ENCODE assay signal across 14 cellular contexts in the genomic region with DNA sequence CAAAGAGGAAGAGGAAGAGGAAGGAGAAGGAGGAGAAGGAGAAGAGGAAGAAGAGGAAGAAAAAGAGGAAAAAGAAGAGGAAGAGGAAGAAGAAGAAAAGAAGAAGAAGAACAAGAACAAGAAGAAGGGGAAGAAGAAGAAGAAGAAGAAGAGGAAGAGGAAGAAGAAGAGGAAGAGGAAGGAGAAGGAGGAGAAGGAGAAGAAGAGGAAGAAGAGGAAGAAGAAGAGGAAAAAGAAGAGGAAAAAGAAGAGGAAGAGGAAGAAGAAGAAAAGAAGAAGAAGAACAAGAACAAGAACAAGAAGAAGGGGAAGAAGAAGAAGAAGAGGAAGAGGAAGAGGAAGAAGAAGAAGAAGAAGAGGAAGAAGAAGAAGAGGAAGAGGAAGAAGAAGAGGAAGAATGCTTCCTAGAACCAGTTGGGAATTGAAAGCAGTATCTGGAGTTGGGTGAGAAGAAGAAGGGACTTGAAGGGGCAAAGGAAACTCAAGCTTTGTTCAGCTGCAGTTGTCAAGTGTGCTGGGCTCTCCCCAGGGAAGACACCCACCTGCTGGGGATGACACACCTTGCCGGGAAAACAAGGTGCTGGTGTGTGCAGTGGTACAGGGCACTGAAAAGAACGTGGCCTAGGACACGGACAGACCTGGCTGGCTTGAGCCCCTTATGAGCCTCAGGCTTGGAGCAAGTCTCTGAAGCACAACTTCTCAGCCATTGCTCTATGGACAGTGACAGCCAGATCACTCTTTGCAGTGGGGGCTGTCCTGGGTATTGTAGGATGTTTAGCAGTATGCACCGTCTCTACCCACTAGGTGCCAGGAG. TPM values are rescaled to one million over a fixed set of nuclear protein-coding genes. Genes with fewer than 3 reads are reported as not detected.
DNase-seq lines count a peak whose midpoint lies in the region; ATAC-seq and TF ChIP-seq lines count a peak whose summit lies in the region.
"Had no signal": no experiment of that assay in that cellular context is flagged by ENCODE, and none has a peak within 500 bp of the region (broad histone marks: within the 10 kb centered on the region; RNA-seq: fewer than 3 reads in every experiment).

No MANE protein-coding gene starts in this region.

- no peak overlapping the region for H3K27ac Mint-ChIP-seq in stimulated activated naive CD8-positive, alpha-beta T cell treated with anti-CD3 and anti-CD28 coated beads, Interleukin-15, amount 100 ng/mL, for 72 hours
- no peak overlapping the region for H3K27ac Mint-ChIP-seq in activated naive CD8-positive, alpha-beta T cell treated with anti-CD3 and anti-CD28 coated beads, Interleukin-2, amount 50 U/mL, for 24 hours

- ATAC-seq in stimulated activated naive CD8-positive, alpha-beta T cell treated with anti-CD3 and anti-CD28 coated beads, Interleukin-15, Interleukin-2, amounts not matched to agents 100 U/mL and 50 U/mL, for 24 hours: peak; percentile 28
- no peak for ATAC-seq in stimulated activated naive CD8-positive, alpha-beta T cell treated with anti-CD3 and anti-CD28 coated beads, Interleukin-15, amount 100 ng/mL, for 72 hours
- ATAC-seq in HG03571 (IDR thresholded peaks at IDR 0.05; ENCODE audit: unreplicated experiment) (no peak), GM19023 (IDR thresholded peaks at IDR 0.05; ENCODE audit: unreplicated experiment) (no peak)
- no peak for ATAC-seq in activated naive CD8-positive, alpha-beta T cell treated with anti-CD3 and anti-CD28 coated beads, Interleukin-2, amount 50 U/mL, for 24 hours
- ATAC-seq: Right ventricle myocardium inferior had no signal

- no peaks in the 10 kb centered on the region for H3K9me3 Mint-ChIP-seq in stimulated activated naive CD8-positive, alpha-beta T cell treated with anti-CD3 and anti-CD28 coated beads, Interleukin-15, amount 100 ng/mL, for 72 hours
- peaks cover 5% of the 10 kb centered on the region for H3K9me3 Mint-ChIP-seq in activated naive CD8-positive, alpha-beta T cell treated with anti-CD3 and anti-CD28 coated beads, Interleukin-2, amount 50 U/mL, for 24 hours

- no peak for DNase-seq in stimulated activated naive CD8-positive, alpha-beta T cell treated with anti-CD3 and anti-CD28 coated beads, Interleukin-15, Interleukin-2, amounts not matched to agents 100 U/mL and 50 U/mL, for 24 hours
- DNase-seq in stimulated activated naive CD8-positive, alpha-beta T cell treated with anti-CD3 and anti-CD28 coated beads, Interleukin-15, amount 100 ng/mL, for 72 hours: no peak
- DNase-seq in SK-N-MC (ENCODE audit: low read depth, low spot score): no peak
- DNase-seq in mesendoderm: no peak
- DNase-seq in coronary artery (ENCODE audit: low spot score): no peak
- no peak for DNase-seq in activated naive CD8-positive, alpha-beta T cell treated with anti-CD3 and anti-CD28 coated beads, Interleukin-2, amount 50 U/mL, for 24 hours
- DNase-seq: BE2C, NCI-H1694 treated with DMSO at 0.1 percent for 48 hours, NCI-H446, NCI-H748 treated with DMSO at 0.1 percent for 48 hours, PC-9 had no signal

- H3K36me3 ChIP-seq in SK-N-MC (ENCODE audit: insufficient read depth, low read length) (no peaks in the 10 kb centered on the region), mesendoderm (ENCODE audit: control insufficient read depth, insufficient read depth, low read length) (no peaks in the 10 kb centered on the region)
- H3K36me3 ChIP-seq: BE2C had no signal

- H3K27me3 ChIP-seq in mesendoderm (ENCODE audit: insufficient read depth, low read length, poor library complexity): no peaks in the 10 kb centered on the region
- H3K27me3 ChIP-seq: BE2C had no signal

- no peaks in the 10 kb centered on the region for H3K4me1 ChIP-seq in mesendoderm (ENCODE audit: control insufficient read depth, low read depth, low read length)

- no peak overlapping the region for H3K4me2 ChIP-seq in mesendoderm (ENCODE audit: low read length)
- H3K4me2 ChIP-seq: PC-9 had no signal

- peaks cover 8% of the 10 kb centered on the region for H3K27me3 Mint-ChIP-seq in stimulated activated naive CD8-positive, alpha-beta T cell treated with anti-CD3 and anti-CD28 coated beads, Interleukin-15, amount 100 ng/mL, for 72 hours
- no peaks in the 10 kb centered on the region for H3K27me3 Mint-ChIP-seq in activated naive CD8-positive, alpha-beta T cell treated with anti-CD3 and anti-CD28 coated beads, Interleukin-2, amount 50 U/mL, for 24 hours

- peak overlapping the region; percentile 11 for H3K23ac ChIP-seq in mesendoderm (ENCODE audit: low read length)

- H3K18ac ChIP-seq in mesendoderm (ENCODE audit: low read length): no peak overlapping the region

- H3K79me2 ChIP-seq in mesendoderm (ENCODE audit: control insufficient read depth, insufficient read depth, low read length): no peaks in the 10 kb centered on the region

- no peak overlapping the region for H4K5ac ChIP-seq in mesendoderm (ENCODE audit: low read length)

- H2BK120ac ChIP-seq in mesendoderm (ENCODE audit: low read depth, low read length): no peak overlapping the region

- H3K4me3 ChIP-seq in SK-N-MC (peak overlapping the region; percentile 50), mesendoderm (ENCODE audit: low read length) (no peak overlapping the region), coronary artery (no peak overlapping the region)
- H3K4me3 ChIP-seq: PC-9 had no signal

- H3K79me1 ChIP-seq in mesendoderm (ENCODE audit: low read length): no peaks in the 10 kb centered on the region

- no peak overlapping the region for H3K4ac ChIP-seq in mesendoderm (ENCODE audit: low read depth, low read length)

- H3K9ac ChIP-seq in SK-N-MC (ENCODE audit: insufficient read length) (peak overlapping the region; percentile 74), mesendoderm (ENCODE audit: low read length) (no peak overlapping the region)

- no peaks in the 10 kb centered on the region for H3K36me3 Mint-ChIP-seq in activated naive CD8-positive, alpha-beta T cell treated with anti-CD3 and anti-CD28 coated beads, Interleukin-2, amount 50 U/mL, for 24 hours (ENCODE audit: low read depth)

- peak overlapping the region; percentile 99 for H3K27ac ChIP-seq in SK-N-MC
- no peak overlapping the region for H3K27ac ChIP-seq in mesendoderm (ENCODE audit: low read depth, low read length)
- H3K27ac ChIP-seq in coronary artery: no peak overlapping the region
- H3K27ac ChIP-seq: PC-9 had no signal

- no peak overlapping the region for H4K8ac ChIP-seq in mesendoderm (ENCODE audit: low read depth, low read length)

- no peak overlapping the region for H2BK15ac ChIP-seq in mesendoderm (replicated peaks; ENCODE audit: low read depth)

- H3K9me3 ChIP-seq in SK-N-MC (ENCODE audit: low read depth, low read length): no peaks in the 10 kb centered on the region
- H3K9me3 ChIP-seq: BE2C had no signal

- WGBS in mesendoderm (ENCODE audit: extremely low coverage, insufficient coverage, low lambda C conversion rate): no CpG with 5 or more reads among the region's 4 CpGs

- H2AK5ac ChIP-seq in mesendoderm (ENCODE audit: low read length): no peak overlapping the region

- no peak overlapping the region for H2BK5ac ChIP-seq in mesendoderm (ENCODE audit: low read length)

- H3K4me1 Mint-ChIP-seq in stimulated activated naive CD8-positive, alpha-beta T cell treated with anti-CD3 and anti-CD28 coated beads, Interleukin-15, amount 100 ng/mL, for 72 hours: no peaks in the 10 kb centered on the region
- peaks cover 3% of the 10 kb centered on the region for H3K4me1 Mint-ChIP-seq in activated naive CD8-positive, alpha-beta T cell treated with anti-CD3 and anti-CD28 coated beads, Interleukin-2, amount 50 U/mL, for 24 hours

- H3K4me3 Mint-ChIP-seq in stimulated activated naive CD8-positive, alpha-beta T cell treated with anti-CD3 and anti-CD28 coated beads, Interleukin-15, amount 100 ng/mL, for 72 hours: no peak overlapping the region
- H3K4me3 Mint-ChIP-seq in activated naive CD8-positive, alpha-beta T cell treated with anti-CD3 and anti-CD28 coated beads, Interleukin-2, amount 50 U/mL, for 24 hours: no peak overlapping the region

- H3K56ac ChIP-seq in mesendoderm (ENCODE audit: low read length): no peak overlapping the region

- no peak for TF ChIP-seq CTCF in coronary artery (IDR thresholded peaks at IDR 0.05)

RNA-seq across cellular contexts. Expression of a gene that starts 30.1 kb away (rescaled TPM):
- 9.4 TPM for polyA plus RNA-seq in mesendoderm (2013, experiment 1 of 2)
- polyA plus RNA-seq in mesendoderm (2013, experiment 2 of 2): 9.0 TPM
